10 cellular contexts compared by ENCODE assay signal in the genomic region with DNA sequence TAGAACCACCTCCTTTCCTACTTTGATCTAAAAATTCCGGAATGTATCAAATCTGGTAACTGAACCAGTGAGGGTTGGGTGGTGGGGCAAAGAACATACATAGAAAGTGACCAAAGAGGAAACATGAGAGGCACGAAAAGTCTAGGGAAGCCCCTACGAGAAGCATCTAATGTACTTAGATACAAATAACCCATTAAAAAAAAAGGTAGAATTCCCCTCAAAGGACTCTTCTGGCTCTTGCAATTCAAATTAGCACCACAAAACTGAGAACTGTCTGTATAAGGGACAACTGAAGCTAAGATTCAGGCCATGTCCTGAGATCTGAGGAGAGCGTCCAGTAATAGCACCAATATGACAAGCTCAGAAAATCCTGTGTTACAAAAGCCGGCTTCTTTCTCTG. TPM values are rescaled to one million over a fixed set of nuclear protein-coding genes. Genes with fewer than 3 reads are reported as not detected.
DNase-seq lines count a peak whose midpoint lies in the region; ATAC-seq and TF ChIP-seq lines count a peak whose summit lies in the region.
"Had no signal": no experiment of that assay in that cellular context is flagged by ENCODE, and none has a peak within 500 bp of the region (broad histone marks: within the 10 kb centered on the region; RNA-seq: fewer than 3 reads in every experiment).

No MANE protein-coding gene starts in this region.

- H3K4ac ChIP-seq in H9 (ENCODE audit: low read depth, low read length), result no peak overlapping the region

- no peak overlapping the region for H2BK120ac ChIP-seq in H9 (ENCODE audit: low read depth, low read length, poor library complexity, severe bottlenecking)

- H2AFZ ChIP-seq in H9 (ENCODE audit: low read length), result no peak overlapping the region
- no peak overlapping the region for H2AFZ ChIP-seq in osteoblast (ENCODE audit: low read length)

- no peaks in the 10 kb centered on the region for H3K9me3 ChIP-seq in H9 (ENCODE audit: control insufficient read depth, low read depth, low read length)
- no peaks in the 10 kb centered on the region for H3K9me3 ChIP-seq in SJSA1 (replicated peaks)
- H3K9me3 ChIP-seq in osteoblast (ENCODE audit: low read depth, low read length), result no peaks in the 10 kb centered on the region

- H3K9me3 Mint-ChIP-seq in H9, result no peaks in the 10 kb centered on the region
- H3K9me3 Mint-ChIP-seq: CD4-positive, CD25-positive, alpha-beta regulatory T cell had no signal

- DNase-seq in H9 (no peak), SJSA1 (ENCODE audit: low read depth in 1 of 2, low spot score in 2 of 2) (no peak), osteoblast (ENCODE audit: insufficient read length, low spot score, missing footprints) (no peak), NCI-H1048 (lab: John Stamatoyannopoulos, UW) (no peak), foreskin fibroblast (no peak)
- DNase-seq in central memory CD4-positive, alpha-beta T cell, result no peak
- DNase-seq: activated CD8-positive, alpha-beta memory T cell treated with anti-CD3 and anti-CD28 coated beads, Interleukin-2, amount 50 U/mL, for 48 hours; CD4-positive, CD25-positive, alpha-beta regulatory T cell; cortex of kidney had no signal

- H3K27ac Mint-ChIP-seq in H9, result peak overlapping the region; percentile 40 to 70 (median 55); a peak in 4 of 7 replicates

- H3K79me1 ChIP-seq in H9 (ENCODE audit: insufficient read depth, low read depth, low read length, poor library complexity, severe bottlenecking), result no peaks in the 10 kb centered on the region

- H4K91ac ChIP-seq in H9 (ENCODE audit: insufficient read length, low read depth, low read length), result no peak overlapping the region

- H3K9ac ChIP-seq in H9 (ENCODE audit: extremely low read depth, insufficient read length, low read length), result no peak overlapping the region

- H3K4me1 ChIP-seq in H9 (ENCODE audit: insufficient read depth, low read length) (no peaks in the 10 kb centered on the region), SJSA1 (replicated peaks) (peaks cover 17% of the 10 kb centered on the region), osteoblast (ENCODE audit: insufficient read depth, low read length) (peaks cover 4% of the 10 kb centered on the region)

- H3K4me1 Mint-ChIP-seq in H9, result peaks cover 15% of the 10 kb centered on the region in 2 experiments

- H3K36me3 Mint-ChIP-seq in H9 (ENCODE audit: insufficient read depth in 1 of 3, low read depth in 3 of 3), result peaks cover 16 to 69% (median 39%) of the 10 kb centered on the region in 3 experiments; a peak in 6 of 7 replicates

- no peaks in the 10 kb centered on the region for H3K27me3 Mint-ChIP-seq in H9 (ENCODE audit: low read depth)
- H3K27me3 Mint-ChIP-seq: CD4-positive, CD25-positive, alpha-beta regulatory T cell had no signal

- H3K18ac ChIP-seq in H9 (ENCODE audit: insufficient read length, low read depth, low read length), result no peak overlapping the region

- H2AK5ac ChIP-seq in H9 (ENCODE audit: insufficient read length, low read length), result no peak overlapping the region

- H3T11ph ChIP-seq in H9 (ENCODE audit: low read length), result no peak overlapping the region

- no peak overlapping the region for H2BK12ac ChIP-seq in H9 (ENCODE audit: insufficient read length, low read depth, low read length)

- no peak overlapping the region for H4K5ac ChIP-seq in H9 (ENCODE audit: insufficient read length, low read depth, low read length)

- H3K27me3 ChIP-seq in H9 (ENCODE audit: insufficient read depth, low read length) (no peaks in the 10 kb centered on the region), SJSA1 (replicated peaks) (no peaks in the 10 kb centered on the region), osteoblast (ENCODE audit: insufficient read depth, low read length) (no peaks in the 10 kb centered on the region)

- H3K79me2 ChIP-seq in H9 (ENCODE audit: insufficient read depth, low read length) (peaks cover 3% of the 10 kb centered on the region; the same call in 1 of the 2 replicates), osteoblast (ENCODE audit: insufficient read depth, low read length) (peaks cover 16% of the 10 kb centered on the region)

- no peak overlapping the region for H3K56ac ChIP-seq in H9 (ENCODE audit: insufficient read length, low read depth, low read length)

- no peak overlapping the region for H2BK15ac ChIP-seq in H9 (ENCODE audit: low read depth, low read length)

- peak; percentile 76 for ATAC-seq in GM18868 (IDR thresholded peaks at IDR 0.05; ENCODE audit: unreplicated experiment)

- H3K27ac ChIP-seq in H9 (ENCODE audit: insufficient read length, low read depth, low read length) (no peak overlapping the region), SJSA1 (peak overlapping the region; percentile 63), osteoblast (ENCODE audit: low read depth, low read length) (peak overlapping the region; percentile 2)

- no peak overlapping the region for H3K23ac ChIP-seq in H9 (ENCODE audit: insufficient read length, low read depth, low read length)

- H3K4me3 Mint-ChIP-seq in H9, result no peak overlapping the region; a peak in 1 of 5 replicates
- H3K4me3 Mint-ChIP-seq: CD4-positive, CD25-positive, alpha-beta regulatory T cell had no signal

- H3K4me3 ChIP-seq in SJSA1 (no peak overlapping the region), osteoblast (ENCODE audit: insufficient read depth, low read length) (no peak overlapping the region), foreskin fibroblast (ENCODE audit: low read depth in 1 of 2, low read length in 2 of 2) (no peak overlapping the region)

- no peak overlapping the region for H4K8ac ChIP-seq in H9 (replicated peaks; ENCODE audit: insufficient read length, low read depth, low read length)

- no CpG with 5 or more reads among the region's 5 CpGs for WGBS in H9 (ENCODE audit: extremely low coverage, insufficient read length, low lambda C conversion rate)

- no peaks in the 10 kb centered on the region for H3K23me2 ChIP-seq in H9 (ENCODE audit: insufficient read length, low read depth, low read length, poor library complexity, severe bottlenecking)

- no peak overlapping the region for H3K14ac ChIP-seq in H9 (ENCODE audit: insufficient read depth, low read length)

- peaks cover 47% of the 10 kb centered on the region for H3K36me3 ChIP-seq in SJSA1
- H3K36me3 ChIP-seq in osteoblast (ENCODE audit: insufficient read depth, low read length), result peaks cover 14% of the 10 kb centered on the region

- H4K20me1 ChIP-seq in H9 (ENCODE audit: control insufficient read depth, insufficient read depth, insufficient read length) (no peaks in the 10 kb centered on the region), osteoblast (ENCODE audit: insufficient read depth, low read length) (no peaks in the 10 kb centered on the region)

- no peak for TF ChIP-seq CTCF in H9 (conservative IDR thresholded peaks at IDR 0.05)
- TF ChIP-seq CTCF in osteoblast (IDR thresholded peaks at IDR 0.05; ENCODE audit: extremely low read depth, low read depth, low read length), result no peak
- TF ChIP-seq CTCF in foreskin fibroblast (IDR thresholded peaks at IDR 0.05; ENCODE audit: low read depth, low read length), result no peak

- no peak overlapping the region for H2BK20ac ChIP-seq in H9 (ENCODE audit: low read depth, low read length, poor library complexity, severe bottlenecking)

- H2BK5ac ChIP-seq in H9 (ENCODE audit: insufficient read length, low read length), result no peak overlapping the region

- H3K4me2 ChIP-seq in H9 (ENCODE audit: insufficient read depth, insufficient read length, low read length) (no peak overlapping the region), osteoblast (ENCODE audit: insufficient read depth, low read length) (no peak overlapping the region)

RNA-seq across cellular contexts. Expression of gene MTHFD1, which starts 21.4 kb away (rescaled TPM):
- 203 and 209 TPM in 2 replicates for total RNA-seq in H9 (2021)
- 39.5 and 56.6 TPM in 2 replicates for total RNA-seq in SJSA1 (2014; rRNA removed; shearing (Covaris generic))
- 28.2 and 33.6 TPM in 2 replicates for total RNA-seq in osteoblast

RNA-seq across cellular contexts. Expression of gene AKAP5, which starts 55.8 kb away (rescaled TPM):
- 2.3 and 2.5 TPM in 2 replicates for total RNA-seq in H9 (2021)
- total RNA-seq in SJSA1 (2014; rRNA removed; shearing (Covaris generic)), result 7.3 and 8.3 TPM in 2 replicates
- total RNA-seq in osteoblast, result 0.59 and 1.1 TPM in 2 replicates
